ENCODE assay signal across 29 cellular contexts in the genomic region with DNA sequence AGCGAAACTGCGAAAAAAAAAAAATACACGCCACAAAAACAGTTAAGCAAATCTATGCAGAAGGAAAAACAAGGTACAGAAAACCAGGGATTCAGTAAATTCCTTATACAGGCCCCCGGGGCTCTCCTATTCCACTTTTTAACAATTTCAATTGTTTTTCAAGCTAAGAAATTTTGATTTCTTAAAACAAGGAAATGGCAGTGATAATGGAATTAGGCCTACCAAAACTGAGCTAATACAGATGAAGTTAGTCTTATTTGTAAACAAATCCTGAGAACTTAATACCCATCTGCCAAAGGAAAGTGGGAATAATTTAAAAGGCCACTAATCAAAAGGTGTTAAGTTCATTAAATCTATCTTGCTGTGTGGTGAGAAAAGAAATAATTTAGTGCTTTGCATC. TPM values are rescaled to one million over a fixed set of nuclear protein-coding genes. Genes with fewer than 3 reads are reported as not detected.
"Had no signal": no experiment of that assay in that cellular context is flagged by ENCODE, and none has a peak within 500 bp of the region (broad histone marks: within the 10 kb centered on the region; RNA-seq: fewer than 3 reads in every experiment).

No MANE protein-coding gene starts in this region.

- DNase-seq: colonic mucosa; cortex of kidney; dermis blood vessel endothelial cell; dorsolateral prefrontal cortex; effector CD4-positive, alpha-beta T cell; effector CD8-positive, alpha-beta T cell; effector memory CD4-positive, alpha-beta T cell; effector memory CD8-positive, alpha-beta T cell; endodermal cell; erythroblast; esophagus squamous epithelium; foreskin fibroblast; foreskin keratinocyte; foreskin melanocyte; gastrocnemius medialis; glutamatergic neuron; head of caudate nucleus; heart left ventricle; heart right ventricle had no signal

- H3K9me3 ChIP-seq: colonic mucosa, esophagus muscularis mucosa, esophagus squamous epithelium, gastrocnemius medialis, gastroesophageal sphincter, heart left ventricle, heart right ventricle had no signal

- H3K36me3 ChIP-seq: colonic mucosa, esophagus squamous epithelium, gastrocnemius medialis, gastroesophageal sphincter had no signal

- H3K27ac ChIP-seq: colonic mucosa, coronary artery, dorsolateral prefrontal cortex, epithelial cell of prostate, esophagus muscularis mucosa, esophagus squamous epithelium, foreskin keratinocyte, gastrocnemius medialis, gastroesophageal sphincter, heart left ventricle, heart right ventricle had no signal

- H3K4me3 ChIP-seq: colonic mucosa, coronary artery, dorsolateral prefrontal cortex, esophagus muscularis mucosa, esophagus squamous epithelium, gastrocnemius medialis, gastroesophageal sphincter, heart left ventricle, heart right ventricle had no signal

- H3K27me3 ChIP-seq: colonic mucosa, dorsolateral prefrontal cortex, esophagus muscularis mucosa, esophagus squamous epithelium, foreskin keratinocyte, gastrocnemius medialis, gastroesophageal sphincter, heart left ventricle, heart right ventricle had no signal

- ATAC-seq: effector memory CD8-positive, alpha-beta T cell; esophagus mucosa; foreskin keratinocyte; gastrocnemius medialis; gastroesophageal sphincter; heart left ventricle; heart right ventricle had no signal

- FAIRE-seq: colon, endometrium, endothelial cell of umbilical vein, frontal cortex had no signal

- H3K4me1 ChIP-seq: colonic mucosa, esophagus squamous epithelium, foreskin keratinocyte, gastroesophageal sphincter had no signal

RNA-seq across cellular contexts. Expression of gene XIST, which starts 20.2 kb away (rescaled TPM):
- total RNA-seq: epithelial cell of proximal tubule, foreskin keratinocyte had no signal
- polyA plus RNA-seq: foreskin keratinocyte had no signal
